1 cellular context compared by ENCODE assay signal in the genomic region with DNA sequence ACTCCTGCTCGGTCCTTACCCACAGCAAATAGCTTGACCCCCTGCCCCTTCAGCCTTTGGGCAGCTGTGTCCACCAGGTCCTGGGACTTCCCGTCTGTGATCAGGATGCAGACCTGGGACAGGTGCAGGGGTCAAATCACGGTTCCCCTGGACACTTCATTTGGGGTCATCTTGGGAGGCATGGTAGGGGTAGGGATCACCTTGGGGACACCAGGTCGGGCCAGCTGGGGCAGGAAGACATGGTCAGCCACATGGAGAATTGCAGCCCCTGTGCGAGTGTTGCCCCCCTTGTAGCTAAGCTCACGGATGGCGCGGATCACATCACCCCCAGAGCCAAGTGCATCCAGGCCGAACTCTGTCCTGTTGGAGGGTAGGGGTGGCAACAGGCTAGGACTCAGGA.
TF ChIP-seq lines count a peak whose summit lies in the region.

No MANE protein-coding gene starts in this region.

TF ChIP-seq in A549, 52 proteins besides CTCF, POLR2A, EP300 and RAD21 (continued from another document):
- TF ChIP-seq, protein P1, sequence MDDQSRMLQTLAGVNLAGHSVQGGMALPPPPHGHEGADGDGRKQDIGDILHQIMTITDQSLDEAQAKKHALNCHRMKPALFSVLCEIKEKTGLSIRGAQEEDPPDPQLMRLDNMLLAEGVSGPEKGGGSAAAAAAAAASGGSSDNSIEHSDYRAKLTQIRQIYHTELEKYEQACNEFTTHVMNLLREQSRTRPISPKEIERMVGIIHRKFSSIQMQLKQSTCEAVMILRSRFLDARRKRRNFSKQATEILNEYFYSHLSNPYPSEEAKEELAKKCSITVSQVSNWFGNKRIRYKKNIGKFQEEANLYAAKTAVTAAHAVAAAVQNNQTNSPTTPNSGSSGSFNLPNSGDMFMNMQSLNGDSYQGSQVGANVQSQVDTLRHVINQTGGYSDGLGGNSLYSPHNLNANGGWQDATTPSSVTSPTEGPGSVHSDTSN (IDR thresholded peaks at IDR 0.05), result no peak
- no peak for TF ChIP-seq CBX2 (IDR thresholded peaks at IDR 0.05; ENCODE audit: borderline replicate concordance, low read depth)
- TF ChIP-seq, protein P2, sequence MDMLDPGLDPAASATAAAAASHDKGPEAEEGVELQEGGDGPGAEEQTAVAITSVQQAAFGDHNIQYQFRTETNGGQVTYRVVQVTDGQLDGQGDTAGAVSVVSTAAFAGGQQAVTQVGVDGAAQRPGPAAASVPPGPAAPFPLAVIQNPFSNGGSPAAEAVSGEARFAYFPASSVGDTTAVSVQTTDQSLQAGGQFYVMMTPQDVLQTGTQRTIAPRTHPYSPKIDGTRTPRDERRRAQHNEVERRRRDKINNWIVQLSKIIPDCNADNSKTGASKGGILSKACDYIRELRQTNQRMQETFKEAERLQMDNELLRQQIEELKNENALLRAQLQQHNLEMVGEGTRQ (IDR thresholded peaks at IDR 0.05), result no peak
- no peak for TF ChIP-seq ESRRA (IDR thresholded peaks at IDR 0.05; ENCODE audit: borderline replicate concordance, low read length)
- TF ChIP-seq NFE2L2 (conservative IDR thresholded peaks at IDR 0.05; ENCODE audit: low read length), result no peak
- no peak for TF ChIP-seq MAZ (IDR thresholded peaks at IDR 0.05; ENCODE audit: borderline replicate concordance, low read depth, low read length)
- no peak for TF ChIP-seq FOSL2 (IDR thresholded peaks at IDR 0.05)
- TF ChIP-seq FOSL2 (CRISPR knock-in tag; IDR thresholded peaks at IDR 0.05), result no peak
